ENCODE assay signal across 19 cellular contexts in genomic region chr12:53355121-53355520, GRCh38. TPM values are rescaled to one million over a fixed set of nuclear protein-coding genes. Genes with fewer than 3 reads are reported as not detected.
A peak's percentile ranks its signal among the peaks of the same experiment; 100 is the strongest.
DNase-seq lines count a peak whose midpoint lies in the region; ATAC-seq and TF ChIP-seq lines count a peak whose summit lies in the region.
"Had no signal": no experiment of that assay in that cellular context is flagged by ENCODE, and none has a peak within 500 bp of the region (broad histone marks: within the 10 kb centered on the region; RNA-seq: fewer than 3 reads in every experiment).

No MANE protein-coding gene starts in this region.

- no peak overlapping the region for H3K18ac ChIP-seq in neuronal stem cell (ENCODE audit: low read length)

- H3K27ac Mint-ChIP-seq in activated T-helper 17 cell treated with anti-CD3 and anti-CD28 coated beads, Interleukin-2, amount 50 U/mL, for 72 hours: peak overlapping the region; percentile 23
- H3K27ac Mint-ChIP-seq: B cell; CD4-positive, alpha-beta T cell had no signal

- no peaks in the 10 kb centered on the region for H3K79me1 ChIP-seq in neuronal stem cell (ENCODE audit: low read depth, low read length)

- no peaks in the 10 kb centered on the region for H3K9me3 Mint-ChIP-seq in activated T-helper 17 cell treated with anti-CD3 and anti-CD28 coated beads, Interleukin-2, amount 50 U/mL, for 72 hours
- H3K9me3 Mint-ChIP-seq: CD4-positive, alpha-beta T cell had no signal

- H3K27me3 ChIP-seq in neuronal stem cell (ENCODE audit: control insufficient read depth in 3 of 3, insufficient read depth in 3 of 3, low read depth in 1 of 3, low read length in 3 of 3) (no peaks in the 10 kb centered on the region), gastrocnemius medialis (no peaks in the 10 kb centered on the region)

- H2BK120ac ChIP-seq in neuronal stem cell (ENCODE audit: low read depth, low read length): no peak overlapping the region

- no peak overlapping the region for H2BK12ac ChIP-seq in neuronal stem cell (ENCODE audit: low read length)

- WGBS in neuronal stem cell (ENCODE audit: extremely low coverage in 2 of 2, insufficient read length in 2 of 2, insufficient replicate concordance in 1 of 2), 2 donors: no CpG with 5 or more reads among the region's 3 CpGs

- peaks cover 6% of the 10 kb centered on the region for H3K4me1 Mint-ChIP-seq in activated T-helper 17 cell treated with anti-CD3 and anti-CD28 coated beads, Interleukin-2, amount 50 U/mL, for 72 hours

- H4K91ac ChIP-seq in neuronal stem cell (ENCODE audit: low read depth, low read length, poor library complexity): no peak overlapping the region

- H3K9ac ChIP-seq in neuronal stem cell (ENCODE audit: low read depth, low read length, poor library complexity): no peak overlapping the region

- in situ Hi-C loops in gastrocnemius medialis (cut with MboI; ENCODE audit: low sequenced_read_pairs in 4 of 4): loop anchor here (5.0 to 10.0 kb wide), 2 partner anchors 67 to 160 kb away; partner anchors contain the start of gene AMHR2 (in 3 of the 4)

- no peak overlapping the region for H3K4me2 ChIP-seq in neuronal stem cell (ENCODE audit: insufficient read depth, low read length, poor library complexity, severe bottlenecking)

- H3K4me1 ChIP-seq in neuronal stem cell (ENCODE audit: control insufficient read depth in 2 of 2, insufficient read depth in 1 of 2, low read depth in 1 of 2, low read length in 2 of 2) (no peaks in the 10 kb centered on the region), gastrocnemius medialis (no peaks in the 10 kb centered on the region)

- H3K4me3 ChIP-seq in neuronal stem cell (ENCODE audit: low read length in 2 of 2) (no peak overlapping the region), gastrocnemius medialis (no peak overlapping the region)

- ATAC-seq in activated T-helper 17 cell treated with anti-CD3 and anti-CD28 coated beads, Interleukin-2, amount 50 U/mL, for 72 hours (replicated peaks): no peak
- no peak for ATAC-seq in gastrocnemius medialis

- no peaks in the 10 kb centered on the region for H3K27me3 Mint-ChIP-seq in activated T-helper 17 cell treated with anti-CD3 and anti-CD28 coated beads, Interleukin-2, amount 50 U/mL, for 72 hours
- H3K27me3 Mint-ChIP-seq: B cell; CD4-positive, alpha-beta T cell had no signal

- H3K36me3 Mint-ChIP-seq in activated T-helper 17 cell treated with anti-CD3 and anti-CD28 coated beads, Interleukin-2, amount 50 U/mL, for 72 hours (ENCODE audit: low read depth): no peaks in the 10 kb centered on the region

- no peak overlapping the region for H2AK5ac ChIP-seq in neuronal stem cell (ENCODE audit: low read depth, low read length)

- H4K8ac ChIP-seq in neuronal stem cell (ENCODE audit: low read depth, low read length): no peak overlapping the region

- H2BK15ac ChIP-seq in neuronal stem cell (ENCODE audit: low read length): no peak overlapping the region

- H3K14ac ChIP-seq in neuronal stem cell (ENCODE audit: low read length): no peak overlapping the region

- H3K4ac ChIP-seq in neuronal stem cell (ENCODE audit: low read length): no peak overlapping the region

- no peak overlapping the region for H3K23ac ChIP-seq in neuronal stem cell (ENCODE audit: low read depth, low read length, poor library complexity)

- intact Hi-C loops in gastrocnemius medialis (cut with DNase I; ENCODE audit: low total_unique reads): no loop called here

- TF ChIP-seq POLR2A in gastrocnemius medialis (IDR thresholded peaks at IDR 0.05): no peak

- H3K4me3 Mint-ChIP-seq in activated T-helper 17 cell treated with anti-CD3 and anti-CD28 coated beads, Interleukin-2, amount 50 U/mL, for 72 hours: no peak overlapping the region
- H3K4me3 Mint-ChIP-seq: B cell; CD4-positive, alpha-beta T cell had no signal

- H2AFZ ChIP-seq in neuronal stem cell (ENCODE audit: low read length): peak overlapping the region; percentile 10

- no peak for DNase-seq in neuronal stem cell (ENCODE audit: low spot score)
- DNase-seq in gastrocnemius medialis: no peak
- DNase-seq: Calu3; CD4-positive, alpha-beta T cell; DMS53; IMR-90; Kasumi-1; NCI-H1105; NCI-H1694 treated with DMSO at 0.1 percent for 48 hours; NCI-H2107; NCI-H2227 treated with DMSO at 0.1 percent for 48 hours; NCI-H524; SW 1271 had no signal

- no peak overlapping the region for H3K27ac ChIP-seq in neuronal stem cell (replicated peaks; ENCODE audit: low read length)
- no peak overlapping the region for H3K27ac ChIP-seq in gastrocnemius medialis

- H3K36me3 ChIP-seq in neuronal stem cell (replicated peaks in 1 of 2; ENCODE audit: control insufficient read depth in 2 of 2, insufficient read depth in 2 of 2, low read length in 2 of 2): no peaks in the 10 kb centered on the region
- no peaks in the 10 kb centered on the region for H3K36me3 ChIP-seq in gastrocnemius medialis

- no peak for TF ChIP-seq CTCF in gastrocnemius medialis (IDR thresholded peaks at IDR 0.05 in 4 of 5, conservative IDR thresholded peaks at IDR 0.05 in 1 of 5)

- H2BK5ac ChIP-seq in neuronal stem cell (ENCODE audit: low read length): no peak overlapping the region

- H3K9me3 ChIP-seq in neuronal stem cell (replicated peaks in 1 of 2; ENCODE audit: control insufficient read depth in 2 of 2, insufficient read depth in 1 of 2, low read depth in 1 of 2, low read length in 2 of 2) (no peaks in the 10 kb centered on the region), gastrocnemius medialis (no peaks in the 10 kb centered on the region)

RNA-seq across cellular contexts. Expression of gene SP7, which starts 19.0 kb away (rescaled TPM):
- not detected for total RNA-seq in activated T-helper 17 cell treated with anti-CD3 and anti-CD28 coated beads, Interleukin-2, amount 50 U/mL, for 72 hours
- polyA plus RNA-seq in neuronal stem cell (2013, experiment 1 of 2): 0.22 TPM
- 0.35 TPM for polyA plus RNA-seq in neuronal stem cell (2013, experiment 2 of 2)
- not detected for total RNA-seq in gastrocnemius medialis
- total RNA-seq: B cell, Calu3, H4, HT-29, IMR-90, SK-MEL-5 had no signal
- polyA plus RNA-seq: AG04450, IMR-90 had no signal

RNA-seq across cellular contexts. Expression of gene SP1, which starts 24.9 kb away (rescaled TPM):
- 10 to 100 TPM; 80.9 to 91.5 TPM for total RNA-seq in activated T-helper 17 cell treated with anti-CD3 and anti-CD28 coated beads, Interleukin-2, amount 50 U/mL, for 72 hours
- polyA plus RNA-seq in neuronal stem cell (2013, experiment 1 of 2): 27.3 TPM
- polyA plus RNA-seq in neuronal stem cell (2013, experiment 2 of 2): 27.4 TPM
- 10 to 100 TPM; 44.9 to 61.9 (median 48.0) TPM for total RNA-seq in gastrocnemius medialis

RNA-seq across cellular contexts. Expression of gene AAAS, which starts 33.7 kb away (rescaled TPM):
- 10 to 100 TPM; 42.3 to 44.8 TPM for total RNA-seq in activated T-helper 17 cell treated with anti-CD3 and anti-CD28 coated beads, Interleukin-2, amount 50 U/mL, for 72 hours
- 66.1 TPM for polyA plus RNA-seq in neuronal stem cell (2013, experiment 1 of 2)
- 65.0 TPM for polyA plus RNA-seq in neuronal stem cell (2013, experiment 2 of 2)
- total RNA-seq in gastrocnemius medialis: 10 to 100 TPM; 30.5 to 47.9 (median 38.5) TPM

RNA-seq across cellular contexts. Expression of gene MYG1, which starts 55.6 kb away (rescaled TPM):
- total RNA-seq in activated T-helper 17 cell treated with anti-CD3 and anti-CD28 coated beads, Interleukin-2, amount 50 U/mL, for 72 hours: 10 to 100 TPM; 48.7 to 76.5 TPM
- polyA plus RNA-seq in neuronal stem cell (2013, experiment 1 of 2): 74.0 TPM
- 71.1 TPM for polyA plus RNA-seq in neuronal stem cell (2013, experiment 2 of 2)
- 10 to 100 TPM; 43.4 to 51.0 (median 46.0) TPM for total RNA-seq in gastrocnemius medialis

RNA-seq across cellular contexts. Expression of gene PFDN5, which starts 59.8 kb away (rescaled TPM):
- total RNA-seq in activated T-helper 17 cell treated with anti-CD3 and anti-CD28 coated beads, Interleukin-2, amount 50 U/mL, for 72 hours: 100 to 1,000 TPM; 250 to 347 TPM
- 482 TPM for polyA plus RNA-seq in neuronal stem cell (2013, experiment 1 of 2)
- 474 TPM for polyA plus RNA-seq in neuronal stem cell (2013, experiment 2 of 2)
- 100 to 1,000 TPM; 341 to 464 (median 358) TPM for total RNA-seq in gastrocnemius medialis
